Comparison of ENCODE assay signal across 8 cellular contexts in the genomic region with DNA sequence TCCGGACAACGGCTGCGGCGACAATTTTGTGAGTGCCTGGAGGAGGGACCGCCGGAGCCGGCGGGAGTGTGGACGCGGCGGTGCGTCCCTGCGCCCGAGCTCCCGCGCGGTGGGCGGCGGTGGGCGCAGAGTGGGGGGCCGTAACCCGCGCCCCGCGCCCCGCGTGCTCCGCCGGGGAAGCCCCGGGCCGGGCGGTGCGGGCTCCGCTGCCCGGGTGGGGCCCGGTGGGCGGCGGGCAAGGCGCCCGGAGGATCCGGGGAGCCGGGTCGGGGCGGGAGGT. TPM values are rescaled to one million over a fixed set of nuclear protein-coding genes. Genes with fewer than 3 reads are reported as not detected.
DNase-seq lines count a peak whose midpoint lies in the region; ATAC-seq and TF ChIP-seq lines count a peak whose summit lies in the region.

No MANE protein-coding gene starts in this region.

- TF ChIP-seq CTCF in OCI-LY3 (IDR thresholded peaks at IDR 0.05; ENCODE audit: low read depth, low read length), result no peak
- no peak for TF ChIP-seq CTCF in esophagus muscularis mucosa (IDR thresholded peaks at IDR 0.05)
- no peak for TF ChIP-seq CTCF in retinal pigment epithelial cell (conservative IDR thresholded peaks at IDR 0.05; ENCODE audit: low read depth, low read length)

- H3K4me3 ChIP-seq in OCI-LY3 (ENCODE audit: low read length) (peak overlapping the region; percentile 90), esophagus muscularis mucosa (peak overlapping the region; percentile 95 to 99 (median 96)), retinal pigment epithelial cell (ENCODE audit: low read length) (peak overlapping the region; percentile 90)

- DNase-seq in esophagus muscularis mucosa (ENCODE audit: extremely low spot score), result no peak
- no peak for DNase-seq in retinal pigment epithelial cell (ENCODE audit: low read depth)
- no peak for DNase-seq in NCI-H2196 treated with DMSO at 0.1 percent for 48 hours (lab: John Stamatoyannopoulos, UW; ENCODE audit: unreplicated experiment)
- no peak for DNase-seq in COR-L47 (lab: John Stamatoyannopoulos, UW)
- no peak for DNase-seq in SW 1271 (lab: John Stamatoyannopoulos, UW)
- no peak for DNase-seq in cerebellum (ENCODE audit: low spot score)

- H3K27ac ChIP-seq in OCI-LY3 (ENCODE audit: low read length) (peak overlapping the region; percentile 52), esophagus muscularis mucosa (replicated peaks in 1 of 4) (peak overlapping the region; percentile 96 to 98 (median 98))

- no peak overlapping the region for H2AFZ ChIP-seq in OCI-LY3 (ENCODE audit: low read depth, low read length)

- H3K27me3 ChIP-seq in OCI-LY3 (ENCODE audit: low read depth, low read length) (no peaks in the 10 kb centered on the region), esophagus muscularis mucosa (no peaks in the 10 kb centered on the region)

- TF ChIP-seq EP300 in esophagus muscularis mucosa (IDR thresholded peaks at IDR 0.05), result no peak

- H3K79me2 ChIP-seq in OCI-LY3 (ENCODE audit: low read length), result peaks cover 45% of the 10 kb centered on the region

- peaks cover 5% of the 10 kb centered on the region; the same call in 1 of the 2 replicates for H3K4me1 ChIP-seq in OCI-LY3 (ENCODE audit: low read length)
- H3K4me1 ChIP-seq in esophagus muscularis mucosa, result peaks cover 19 to 51% (median 49%) of the 10 kb centered on the region in 4 donors

- intact Hi-C loops in esophagus muscularis mucosa (cut with DNase I), result loop anchor here (5.0 kb wide), 1 partner anchor 108 kb away; the partner anchor contains the start of genes FKBP14 and PLEKHA8

- H3K36me3 ChIP-seq in OCI-LY3 (replicated peaks; ENCODE audit: low read depth, low read length) (no peaks in the 10 kb centered on the region), esophagus muscularis mucosa (no peaks in the 10 kb centered on the region)

- H4K20me1 ChIP-seq in OCI-LY3 (ENCODE audit: insufficient read depth, low read length), result no peaks in the 10 kb centered on the region

- H3K4me2 ChIP-seq in OCI-LY3 (ENCODE audit: low read length), result peak overlapping the region; percentile 94

- no peak for TF ChIP-seq POLR2A in esophagus muscularis mucosa (IDR thresholded peaks at IDR 0.05; ENCODE audit: low read depth)

- H3K9me3 ChIP-seq in OCI-LY3 (ENCODE audit: insufficient read depth, low read length) (no peaks in the 10 kb centered on the region), esophagus muscularis mucosa (no peaks in the 10 kb centered on the region)

- H3K9ac ChIP-seq in OCI-LY3 (ENCODE audit: low read length), result peak overlapping the region; percentile 80

- WGBS in esophagus muscularis mucosa, result no CpG with 5 or more reads among the region's 44 CpGs

- ATAC-seq in GM21381 (IDR thresholded peaks at IDR 0.05; ENCODE audit: unreplicated experiment), result peak; percentile 11

RNA-seq across cellular contexts. Expression of gene MTURN, which starts 0.4 kb away (rescaled TPM):
- total RNA-seq in esophagus muscularis mucosa (100 to 1,000 TPM; 158 to 249 (median 196) TPM), cerebellum (137 TPM)
